ENCODE assay signal across 3 cellular contexts in the genomic region with DNA sequence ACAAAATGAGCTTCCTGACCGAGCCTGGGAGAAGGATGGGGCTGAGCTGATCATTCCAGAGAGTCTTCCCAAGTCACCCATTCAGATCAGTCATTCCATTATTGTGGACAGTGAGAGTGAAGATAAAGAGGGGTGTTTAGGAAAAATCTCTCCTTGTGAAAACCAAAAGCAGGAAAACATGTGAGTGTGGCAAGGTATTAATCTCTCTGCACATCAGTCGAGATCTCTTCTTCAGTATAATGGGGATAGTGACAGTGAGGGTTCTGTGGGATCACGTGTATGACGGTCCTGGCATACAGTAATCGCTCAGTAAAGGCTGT.
TF ChIP-seq lines count a peak whose summit lies in the region.

No MANE protein-coding gene starts in this region.

TF ChIP-seq in A549, 52 proteins besides CTCF, POLR2A, EP300 and RAD21:
- TF ChIP-seq, protein P1, sequence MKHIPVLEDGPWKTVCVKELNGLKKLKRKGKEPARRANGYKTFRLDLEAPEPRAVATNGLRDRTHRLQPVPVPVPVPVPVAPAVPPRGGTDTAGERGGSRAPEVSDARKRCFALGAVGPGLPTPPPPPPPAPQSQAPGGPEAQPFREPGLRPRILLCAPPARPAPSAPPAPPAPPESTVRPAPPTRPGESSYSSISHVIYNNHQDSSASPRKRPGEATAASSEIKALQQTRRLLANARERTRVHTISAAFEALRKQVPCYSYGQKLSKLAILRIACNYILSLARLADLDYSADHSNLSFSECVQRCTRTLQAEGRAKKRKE (CRISPR knock-in tag; IDR thresholded peaks at IDR 0.05; ENCODE audit: low read depth): no peak
- TF ChIP-seq RARB (CRISPR knock-in tag; IDR thresholded peaks at IDR 0.05): no peak
- no peak for TF ChIP-seq CBX2 (IDR thresholded peaks at IDR 0.05; ENCODE audit: borderline replicate concordance, low read depth)
- TF ChIP-seq CEBPB (IDR thresholded peaks at IDR 0.05): no peak

TF ChIP-seq in Ishikawa, 13 proteins besides CTCF, POLR2A, EP300 and RAD21:
- TF ChIP-seq, protein P2, sequence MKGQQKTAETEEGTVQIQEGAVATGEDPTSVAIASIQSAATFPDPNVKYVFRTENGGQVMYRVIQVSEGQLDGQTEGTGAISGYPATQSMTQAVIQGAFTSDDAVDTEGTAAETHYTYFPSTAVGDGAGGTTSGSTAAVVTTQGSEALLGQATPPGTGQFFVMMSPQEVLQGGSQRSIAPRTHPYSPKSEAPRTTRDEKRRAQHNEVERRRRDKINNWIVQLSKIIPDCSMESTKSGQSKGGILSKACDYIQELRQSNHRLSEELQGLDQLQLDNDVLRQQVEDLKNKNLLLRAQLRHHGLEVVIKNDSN (IDR thresholded peaks at IDR 0.05): peak; percentile 13
- no peak for TF ChIP-seq FOXM1 (IDR thresholded peaks at IDR 0.05; ENCODE audit: borderline replicate concordance, low read depth)

TF ChIP-seq in endothelial cell of umbilical vein, 7 proteins besides CTCF, POLR2A, EP300 and RAD21:
- no peak for TF ChIP-seq FOS (IDR thresholded peaks at IDR 0.05; ENCODE audit: borderline replicate concordance, insufficient read depth, low read length)
- TF ChIP-seq JUN (IDR thresholded peaks at IDR 0.05; ENCODE audit: borderline replicate concordance, insufficient read depth, insufficient read length, low read depth): no peak
- TF ChIP-seq, protein P3, sequence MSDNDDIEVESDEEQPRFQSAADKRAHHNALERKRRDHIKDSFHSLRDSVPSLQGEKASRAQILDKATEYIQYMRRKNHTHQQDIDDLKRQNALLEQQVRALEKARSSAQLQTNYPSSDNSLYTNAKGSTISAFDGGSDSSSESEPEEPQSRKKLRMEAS (IDR thresholded peaks at IDR 0.05; ENCODE audit: insufficient read depth, insufficient read length): no peak
- TF ChIP-seq MYC (IDR thresholded peaks at IDR 0.05; ENCODE audit: low read depth, low read length): no peak
- no peak for TF ChIP-seq EZH2 (IDR thresholded peaks at IDR 0.05; ENCODE audit: borderline replicate concordance, low read depth, low read length, severe bottlenecking)
- TF ChIP-seq GATA2 (IDR thresholded peaks at IDR 0.05; ENCODE audit: insufficient read depth, insufficient read length, low read depth, low read length): no peak
- no peak for TF ChIP-seq POLR2AphosphoS5 (IDR thresholded peaks at IDR 0.05; ENCODE audit: insufficient read depth, low read depth, low read length)
